23 cellular contexts compared by ENCODE assay signal in genomic region chr13:41011382-41011956, GRCh38. TPM values are rescaled to one million over a fixed set of nuclear protein-coding genes. Genes with fewer than 3 reads are reported as not detected.
DNase-seq lines count a peak whose midpoint lies in the region; ATAC-seq, FAIRE-seq and TF ChIP-seq lines count a peak whose summit lies in the region.
"Had no signal": no experiment of that assay in that cellular context is flagged by ENCODE, and none has a peak within 500 bp of the region (broad histone marks: within the 10 kb centered on the region; RNA-seq: fewer than 3 reads in every experiment).

No MANE protein-coding gene starts in this region.

- H3K9me3 Mint-ChIP-seq in natural killer cell = no peaks in the 10 kb centered on the region
- no peaks in the 10 kb centered on the region for H3K9me3 Mint-ChIP-seq in natural killer cell treated with Interleukin-12 subunit alpha and Interleukin-12 subunit beta and Interleukin-15 and Interleukin-18, amount 100 ng/mL, for 72 hours
- H3K9me3 Mint-ChIP-seq in dendritic cell treated with granulocyte-macrophage colony-stimulating factor and Interleukin-4, amounts not matched to agents 40 ng/mL and 50 ng/mL, for 4 days = no peaks in the 10 kb centered on the region
- H3K9me3 Mint-ChIP-seq: endodermal cell, HFFc6 had no signal

- POLR2A ChIA-PET in RWPE1 (lab: Yijun Ruan, JAX; ENCODE audit: low non-redundant PET) = no interaction called here

- no peak for FAIRE-seq in kidney (lab: Jason Lieb, UNC)
- FAIRE-seq: D721Med, GM12892 had no signal

- ATAC-seq in natural killer cell (no peak), right cardiac atrium (no peak), HG02981 (IDR thresholded peaks at IDR 0.05; ENCODE audit: unreplicated experiment) (no peak), HG03565 (IDR thresholded peaks at IDR 0.05; ENCODE audit: unreplicated experiment) (no peak)
- no peak for ATAC-seq in natural killer cell treated with Interleukin-12 subunit alpha and Interleukin-12 subunit beta and Interleukin-15 and Interleukin-18, amount 100 ng/mL, for 72 hours
- ATAC-seq: heart right ventricle had no signal

- H3K27me3 Mint-ChIP-seq in natural killer cell (ENCODE audit: low read depth in 2 of 2) = no peaks in the 10 kb centered on the region
- no peaks in the 10 kb centered on the region for H3K27me3 Mint-ChIP-seq in natural killer cell treated with Interleukin-12 subunit alpha and Interleukin-12 subunit beta and Interleukin-15 and Interleukin-18, amount 100 ng/mL, for 72 hours
- no peaks in the 10 kb centered on the region for H3K27me3 Mint-ChIP-seq in dendritic cell treated with granulocyte-macrophage colony-stimulating factor and Interleukin-4, amounts not matched to agents 40 ng/mL and 50 ng/mL, for 4 days

- DNase-seq in natural killer cell (no peak), RWPE1 (ENCODE audit: low spot score) (no peak), right cardiac atrium (no peak), kidney (no peak)
- DNase-seq in natural killer cell treated with Interleukin-12 subunit alpha and Interleukin-12 subunit beta and Interleukin-15 and Interleukin-18, amount 100 ng/mL, for 72 hours (ENCODE audit: low spot score) = no peak
- DNase-seq: activated CD4-positive, alpha-beta T cell treated with anti-CD3 and anti-CD28 coated beads for 48 hours; activated T-cell treated with anti-CD3 and anti-CD28 coated beads, Interleukin-2, amount 50 U/mL, for 48 hours; anterior cingulate cortex; cerebellar nuclear complex; endodermal cell; GDM1; heart right ventricle; HFFc6; islet precursor cell; NCI-H1048; PC-9 had no signal

- H3K4me1 Mint-ChIP-seq in natural killer cell = peaks cover 60 to 68% of the 10 kb centered on the region in 2 donors
- H3K4me1 Mint-ChIP-seq in natural killer cell treated with Interleukin-12 subunit alpha and Interleukin-12 subunit beta and Interleukin-15 and Interleukin-18, amount 100 ng/mL, for 72 hours (ENCODE audit: low read depth in 2 of 2) = peaks cover 44 to 63% of the 10 kb centered on the region in 2 donors
- peaks cover 51% of the 10 kb centered on the region for H3K4me1 Mint-ChIP-seq in dendritic cell treated with granulocyte-macrophage colony-stimulating factor and Interleukin-4, amounts not matched to agents 40 ng/mL and 50 ng/mL, for 4 days (ENCODE audit: low read depth)

- H3K4me1 ChIP-seq in right cardiac atrium (ENCODE audit: control insufficient read depth, insufficient read depth, low read length) (peaks cover 2% of the 10 kb centered on the region), kidney (ENCODE audit: control insufficient read depth in 1 of 2, insufficient read depth in 1 of 2, low read depth in 1 of 2, low read length in 2 of 2) (peaks cover 0 to 2% of the 10 kb centered on the region in 2 donors)

- H3K27ac Mint-ChIP-seq in natural killer cell = peak overlapping the region; percentile 11 to 68
- H3K27ac Mint-ChIP-seq in natural killer cell treated with Interleukin-12 subunit alpha and Interleukin-12 subunit beta and Interleukin-15 and Interleukin-18, amount 100 ng/mL, for 72 hours = peak overlapping the region in 1 of 2 donors; percentile 28
- peak overlapping the region; percentile 32 for H3K27ac Mint-ChIP-seq in dendritic cell treated with granulocyte-macrophage colony-stimulating factor and Interleukin-4, amounts not matched to agents 40 ng/mL and 50 ng/mL, for 4 days
- H3K27ac Mint-ChIP-seq: endodermal cell, HFFc6 had no signal

- H3K27ac ChIP-seq in RWPE1 = 0 out of 2 replicates have a peak overlapping the region, but pooled peaks have one; percentile 28
- no peak overlapping the region for H3K27ac ChIP-seq in right cardiac atrium (ENCODE audit: low read length)
- H3K27ac ChIP-seq in kidney (ENCODE audit: low read depth in 2 of 2, low read length in 2 of 2) = no peak overlapping the region
- H3K27ac ChIP-seq: heart right ventricle, PC-9, right atrium auricular region, SK-N-MC had no signal

- no peaks in the 10 kb centered on the region for H3K36me3 Mint-ChIP-seq in natural killer cell
- H3K36me3 Mint-ChIP-seq in natural killer cell treated with Interleukin-12 subunit alpha and Interleukin-12 subunit beta and Interleukin-15 and Interleukin-18, amount 100 ng/mL, for 72 hours = peaks cover 10% of the 10 kb centered on the region
- H3K36me3 Mint-ChIP-seq in dendritic cell treated with granulocyte-macrophage colony-stimulating factor and Interleukin-4, amounts not matched to agents 40 ng/mL and 50 ng/mL, for 4 days (ENCODE audit: low read depth) = peaks cover 41% of the 10 kb centered on the region

- H3K9me3 ChIP-seq in right cardiac atrium (ENCODE audit: control insufficient read depth, low read length) (no peaks in the 10 kb centered on the region), kidney (ENCODE audit: control insufficient read depth in 1 of 2, low read length in 2 of 2) (no peaks in the 10 kb centered on the region)
- H3K9me3 ChIP-seq: heart right ventricle, right atrium auricular region had no signal

- H3K36me3 ChIP-seq in kidney (ENCODE audit: control insufficient read depth in 1 of 2, insufficient read depth in 2 of 2, low read length in 2 of 2) = no peaks in the 10 kb centered on the region
- H3K36me3 ChIP-seq: right atrium auricular region had no signal

- no peaks in the 10 kb centered on the region for H3K27me3 ChIP-seq in right cardiac atrium (ENCODE audit: control insufficient read depth, insufficient read depth)
- H3K27me3 ChIP-seq: heart right ventricle, right atrium auricular region had no signal

- H3K4me3 Mint-ChIP-seq in natural killer cell = no peak overlapping the region
- H3K4me3 Mint-ChIP-seq in natural killer cell treated with Interleukin-12 subunit alpha and Interleukin-12 subunit beta and Interleukin-15 and Interleukin-18, amount 100 ng/mL, for 72 hours = no peak overlapping the region
- H3K4me3 Mint-ChIP-seq in dendritic cell treated with granulocyte-macrophage colony-stimulating factor and Interleukin-4, amounts not matched to agents 40 ng/mL and 50 ng/mL, for 4 days = no peak overlapping the region
- H3K4me3 Mint-ChIP-seq: endodermal cell, HFFc6 had no signal

- no peak overlapping the region for H3K4me3 ChIP-seq in right cardiac atrium (ENCODE audit: low read length)
- H3K4me3 ChIP-seq in kidney (ENCODE audit: low read length in 2 of 2) = no peak overlapping the region
- H3K4me3 ChIP-seq: heart right ventricle, PC-9, right atrium auricular region, SK-N-MC had no signal

- WGBS in right cardiac atrium = 91% methylated on average over 4 of the region's 4 CpGs

- CTCF ChIA-PET in RWPE1 (lab: Yijun Ruan, JAX) = interaction anchor here (0.6 to 0.8 kb wide), 2 partner anchors 49 to 1025 kb away, joined by 4 to 6 read pairs; no protein-coding TSS in a partner anchor

- intact Hi-C loops in natural killer cell (cut with micrococcal nuclease) (loop anchor here (10.0 kb wide), 1 partner anchor 47 kb away; no protein-coding TSS in a partner anchor), right cardiac atrium (cut with DNase I) (no loop called here), kidney (cut with DNase I) (no loop called here)
- intact Hi-C loops in dendritic cell treated with granulocyte-macrophage colony-stimulating factor and Interleukin-4, amounts not matched to agents 40 ng/mL and 50 ng/mL, for 4 days (cut with micrococcal nuclease) = no loop called here

- TF ChIP-seq CTCF in natural killer cell (IDR thresholded peaks at IDR 0.05) (no peak), RWPE1 (conservative IDR thresholded peaks at IDR 0.05; ENCODE audit: low read depth) (no peak), kidney (IDR thresholded peaks at IDR 0.05; ENCODE audit: borderline replicate concordance, extremely low read depth, insufficient read depth) (no peak)

- no peak overlapping the region for H3K9ac ChIP-seq in kidney (ENCODE audit: low read length in 2 of 2)

RNA-seq across cellular contexts. Expression of gene ELF1, which starts 7.6 kb away (rescaled TPM):
- total RNA-seq in natural killer cell = 100 to 1,000 TPM; 174 to 216 (median 193) TPM
- 10 to 100 TPM; 61.8 to 86.1 TPM for total RNA-seq in natural killer cell treated with Interleukin-12 subunit alpha and Interleukin-12 subunit beta and Interleukin-15 and Interleukin-18, amount 100 ng/mL, for 72 hours
- 10 to 100 TPM; 41.3 to 57.1 (median 45.6) TPM for total RNA-seq in right cardiac atrium
- polyA plus RNA-seq in right cardiac atrium = 16.6 TPM
- 95.1 TPM for total RNA-seq in kidney
- 12.0 TPM for polyA plus RNA-seq in kidney (ENCODE audit: insufficient read depth, low read depth, low replicate concordance)

RNA-seq across cellular contexts. Expression of gene WBP4, which starts 49.8 kb away (rescaled TPM):
- total RNA-seq in natural killer cell (1 to 10 TPM; 4.2 to 6.8 (median 5.1) TPM), right cardiac atrium (10 to 100 TPM; 16.6 to 18.6 (median 16.9) TPM), kidney (9.9 TPM)
- 10 to 100 TPM in 1 of 2 donors, 1 to 10 TPM in 1; 8.5 to 10.6 TPM for total RNA-seq in natural killer cell treated with Interleukin-12 subunit alpha and Interleukin-12 subunit beta and Interleukin-15 and Interleukin-18, amount 100 ng/mL, for 72 hours
- polyA plus RNA-seq in right cardiac atrium (21.0 TPM), kidney (ENCODE audit: insufficient read depth, low read depth, low replicate concordance) (9.6 TPM)
